ENCODE assay signal across 9 cellular contexts in the genomic region with DNA sequence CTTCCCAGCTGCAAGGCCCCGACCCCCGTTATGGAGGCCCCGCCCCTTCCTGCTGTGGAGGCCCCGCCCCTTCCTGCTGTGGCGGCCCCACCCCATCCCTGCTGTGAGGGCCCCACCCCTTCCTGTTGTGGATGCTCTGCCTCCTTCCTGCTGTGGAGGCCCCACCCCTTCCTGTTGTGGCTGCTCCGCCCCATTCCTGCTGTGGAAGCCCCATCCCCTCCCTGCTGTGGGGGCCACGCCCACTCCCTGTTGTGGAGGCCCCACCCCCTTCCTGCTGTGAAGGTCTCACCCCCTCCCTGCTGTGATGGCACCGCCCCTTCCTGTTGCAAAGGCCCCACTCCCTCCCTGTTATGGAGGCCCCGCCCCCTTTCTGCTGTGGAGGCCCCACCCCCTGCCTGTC.
DNase-seq lines count a peak whose midpoint lies in the region; ATAC-seq and TF ChIP-seq lines count a peak whose summit lies in the region.
"Had no signal": no experiment of that assay in that cellular context is flagged by ENCODE, and none has a peak within 500 bp of the region (broad histone marks: within the 10 kb centered on the region; RNA-seq: fewer than 3 reads in every experiment).

No MANE protein-coding gene starts in this region.

- H3K27ac ChIP-seq in sigmoid colon, result no peak overlapping the region
- H3K27ac ChIP-seq: SK-N-MC had no signal

- no peak for TF ChIP-seq CTCF in sigmoid colon (IDR thresholded peaks at IDR 0.05)

- H3K9me3 ChIP-seq in sigmoid colon, result no peaks in the 10 kb centered on the region

- no peak overlapping the region for H3K27ac Mint-ChIP-seq in activated naive CD4-positive, alpha-beta T cell treated with anti-CD3 and anti-CD28 coated beads, Interleukin-2, amount 50 U/mL, for 72 hours

- intact Hi-C loops in sigmoid colon (cut with DNase I) (no loop called here), cardiac septum (cut with DNase I) (no loop called here)

- peaks cover 5 to 7% of the 10 kb centered on the region in 2 donors for H3K9me3 Mint-ChIP-seq in activated naive CD4-positive, alpha-beta T cell treated with anti-CD3 and anti-CD28 coated beads, Interleukin-2, amount 50 U/mL, for 72 hours

- H3K27me3 ChIP-seq in sigmoid colon, result no peaks in the 10 kb centered on the region

- TF ChIP-seq POLR2A in sigmoid colon (IDR thresholded peaks at IDR 0.05), result no peak

- no peaks in the 10 kb centered on the region for H3K36me3 ChIP-seq in sigmoid colon

- H3K4me1 ChIP-seq in sigmoid colon, result no peaks in the 10 kb centered on the region

- peak; percentile 59 to 90 for ATAC-seq in activated naive CD4-positive, alpha-beta T cell treated with anti-CD3 and anti-CD28 coated beads, Interleukin-2, amount 50 U/mL, for 72 hours

- peak; percentile 35 for DNase-seq in NCI-H748 (lab: John Stamatoyannopoulos, UW; ENCODE audit: unreplicated experiment)
- no peak for DNase-seq in NCI-H748 treated with DMSO at 0.1 percent for 48 hours (lab: John Stamatoyannopoulos, UW)
- peak; percentile 72 for DNase-seq in RPMI8226
- peak in 1 of 2 donors; percentile 39 for DNase-seq in activated naive CD4-positive, alpha-beta T cell treated with anti-CD3 and anti-CD28 coated beads, Interleukin-2, amount 50 U/mL, for 72 hours (ENCODE audit: low spot score in 2 of 2)
- DNase-seq in stimulated activated CD8-positive, alpha-beta memory T cell treated with anti-CD3 and anti-CD28 coated beads, Interleukin-12 subunit alpha, Interleukin-12 subunit beta, amount 100 ng/mL, for 4 hours (ENCODE audit: low read depth), result peak; percentile 6
- DNase-seq in sigmoid colon, result no peak
- DNase-seq in cardiac septum (ENCODE audit: low spot score), result no peak
- DNase-seq in SIG-M5 (lab: John Stamatoyannopoulos, UW), result no peak

- no peak for TF ChIP-seq EP300 in sigmoid colon (IDR thresholded peaks at IDR 0.05)

- H3K36me3 Mint-ChIP-seq in activated naive CD4-positive, alpha-beta T cell treated with anti-CD3 and anti-CD28 coated beads, Interleukin-2, amount 50 U/mL, for 72 hours, result no peaks in the 10 kb centered on the region

- 60 to 74% methylated on average over 9 of the region's 9 CpGs for WGBS in sigmoid colon, 2 donors

- H3K4me3 ChIP-seq in sigmoid colon, result no peak overlapping the region
- H3K4me3 ChIP-seq: SK-N-MC had no signal

Comparison
In these comparisons a context has a peak if more than half of its experiments do, and no peak if none do; other contexts are left out.
1. DNase-seq: peak in NCI-H748 (single experiment), RPMI8226 (single experiment) and stimulated activated CD8-positive, alpha-beta memory T cell treated with anti-CD3 and anti-CD28 coated beads, Interleukin-12 subunit alpha, Interleukin-12 subunit beta, amount 100 ng/mL, for 4 hours (single experiment); none in NCI-H748 treated with DMSO at 0.1 percent for 48 hours (single experiment), sigmoid colon (single experiment), cardiac septum (single experiment) and SIG-M5 (single experiment).